In genomic region chr7:20199015-20199737, GRCh38 we compare ENCODE assay signal across 9 cellular contexts. TPM values are rescaled to one million over a fixed set of nuclear protein-coding genes. Genes with fewer than 3 reads are reported as not detected.
DNase-seq lines count a peak whose midpoint lies in the region; ATAC-seq and TF ChIP-seq lines count a peak whose summit lies in the region.
"Had no signal": no experiment of that assay in that cellular context is flagged by ENCODE, and none has a peak within 500 bp of the region (broad histone marks: within the 10 kb centered on the region; RNA-seq: fewer than 3 reads in every experiment).

No MANE protein-coding gene starts in this region.

- H3K27me3 Mint-ChIP-seq in chondrocyte (ENCODE audit: low read depth) (no peaks in the 10 kb centered on the region), endodermal cell (ENCODE audit: insufficient read depth) (no peaks in the 10 kb centered on the region)
- no peaks in the 10 kb centered on the region for H3K27me3 Mint-ChIP-seq in natural killer cell treated with Interleukin-12 subunit alpha and Interleukin-12 subunit beta and Interleukin-15 and Interleukin-18, amount 100 ng/mL, for 72 hours

- H3K4me1 ChIP-seq in endodermal cell (ENCODE audit: control insufficient read depth, insufficient read depth, low read length): no peaks in the 10 kb centered on the region

- H3K36me3 Mint-ChIP-seq in chondrocyte (ENCODE audit: low read depth) (no peaks in the 10 kb centered on the region), endodermal cell (ENCODE audit: low read depth) (no peaks in the 10 kb centered on the region)
- no peaks in the 10 kb centered on the region for H3K36me3 Mint-ChIP-seq in natural killer cell treated with Interleukin-12 subunit alpha and Interleukin-12 subunit beta and Interleukin-15 and Interleukin-18, amount 100 ng/mL, for 72 hours

- no peak overlapping the region for H3K9ac ChIP-seq in endodermal cell (ENCODE audit: extremely low read depth, low read length, poor library complexity, severe bottlenecking)

- H3K27ac Mint-ChIP-seq in chondrocyte (ENCODE audit: unreplicated experiment): peak overlapping the region; percentile 34
- peak overlapping the region; percentile 30 to 61 for H3K27ac Mint-ChIP-seq in natural killer cell treated with Interleukin-12 subunit alpha and Interleukin-12 subunit beta and Interleukin-15 and Interleukin-18, amount 100 ng/mL, for 72 hours
- H3K27ac Mint-ChIP-seq in endodermal cell: no peak overlapping the region

- ATAC-seq in GM19455 (IDR thresholded peaks at IDR 0.05; ENCODE audit: unreplicated experiment) (peak; percentile 86), HG03432 (IDR thresholded peaks at IDR 0.05; ENCODE audit: unreplicated experiment) (peak; percentile 95)
- peak; percentile 62 to 80 for ATAC-seq in natural killer cell treated with Interleukin-12 subunit alpha and Interleukin-12 subunit beta and Interleukin-15 and Interleukin-18, amount 100 ng/mL, for 72 hours

- H3K4me1 Mint-ChIP-seq in chondrocyte (ENCODE audit: low read depth) (peaks cover 20% of the 10 kb centered on the region), endodermal cell (peaks cover 21% of the 10 kb centered on the region)
- peaks cover 8 to 14% of the 10 kb centered on the region in 2 donors for H3K4me1 Mint-ChIP-seq in natural killer cell treated with Interleukin-12 subunit alpha and Interleukin-12 subunit beta and Interleukin-15 and Interleukin-18, amount 100 ng/mL, for 72 hours (ENCODE audit: low read depth in 2 of 2)

- H3K27me3 ChIP-seq in endodermal cell (ENCODE audit: control insufficient read depth, insufficient read depth, low read length, poor library complexity, severe bottlenecking): no peaks in the 10 kb centered on the region

- 98% methylated on average over 2 of the region's 2 CpGs; no CpG with 5 or more reads in 1 of the 2 experiments for WGBS in endodermal cell (ENCODE audit: insufficient coverage in 1 of 2, insufficient read length in 1 of 2), 2 experiments

- DNase-seq in DMS79 (lab: John Stamatoyannopoulos, UW): peak; percentile 78
- peak; percentile 94 for DNase-seq in NCI-H69 (lab: John Stamatoyannopoulos, UW)
- DNase-seq in chondrocyte (ENCODE audit: low spot score): no peak
- no peak for DNase-seq in natural killer cell treated with Interleukin-12 subunit alpha and Interleukin-12 subunit beta and Interleukin-15 and Interleukin-18, amount 100 ng/mL, for 72 hours (ENCODE audit: low spot score)
- DNase-seq in GOT3 (lab: John Stamatoyannopoulos, UW): no peak
- DNase-seq in endodermal cell: no peak

- no peak overlapping the region for H3K4me3 Mint-ChIP-seq in chondrocyte (ENCODE audit: unreplicated experiment)
- H3K4me3 Mint-ChIP-seq in natural killer cell treated with Interleukin-12 subunit alpha and Interleukin-12 subunit beta and Interleukin-15 and Interleukin-18, amount 100 ng/mL, for 72 hours: peak overlapping the region; percentile 54
- no peak overlapping the region for H3K4me3 Mint-ChIP-seq in endodermal cell

- H3K27ac ChIP-seq in endodermal cell (ENCODE audit: low read depth, low read length): no peak overlapping the region
- H3K27ac ChIP-seq: SK-N-MC had no signal

- H3K36me3 ChIP-seq in endodermal cell (ENCODE audit: control insufficient read depth, insufficient read depth, low read length): no peaks in the 10 kb centered on the region

- no peaks in the 10 kb centered on the region for H3K9me3 ChIP-seq in endodermal cell (ENCODE audit: control insufficient read depth, low read length)

- H3K9me3 Mint-ChIP-seq in chondrocyte (ENCODE audit: low read depth): no peaks in the 10 kb centered on the region
- no peaks in the 10 kb centered on the region for H3K9me3 Mint-ChIP-seq in natural killer cell treated with Interleukin-12 subunit alpha and Interleukin-12 subunit beta and Interleukin-15 and Interleukin-18, amount 100 ng/mL, for 72 hours
- H3K9me3 Mint-ChIP-seq in endodermal cell: no peaks in the 10 kb centered on the region

- TF ChIP-seq CTCF in chondrocyte (IDR thresholded peaks at IDR 0.05): no peak
- TF ChIP-seq CTCF in endodermal cell (conservative IDR thresholded peaks at IDR 0.05): no peak

- H3K4me3 ChIP-seq in endodermal cell (ENCODE audit: low read length): no peak overlapping the region
- H3K4me3 ChIP-seq: SK-N-MC had no signal

RNA-seq across cellular contexts. Expression of gene MACC1, which starts 18.0 kb away (rescaled TPM):
- not detected in 3 replicates for total RNA-seq in chondrocyte
- 1 to 10 TPM; 2.6 to 5.5 TPM for total RNA-seq in natural killer cell treated with Interleukin-12 subunit alpha and Interleukin-12 subunit beta and Interleukin-15 and Interleukin-18, amount 100 ng/mL, for 72 hours
- total RNA-seq in endodermal cell: 1 to 10 TPM; 1.4 to 2.0 TPM
- 0.32 TPM for polyA plus RNA-seq in endodermal cell (2013, experiment 1 of 2)
- polyA plus RNA-seq in endodermal cell (2013, experiment 2 of 2): 0.17 TPM

Comparison
In these comparisons a context has a peak if more than half of its experiments do, and no peak if none do; other contexts are left out.
1. DNase-seq: peak in DMS79 (single experiment) and NCI-H69 (single experiment); none in chondrocyte (single experiment), natural killer cell treated with Interleukin-12 subunit alpha and Interleukin-12 subunit beta and Interleukin-15 and Interleukin-18, amount 100 ng/mL, for 72 hours (single experiment), GOT3 (single experiment) and endodermal cell (single experiment).
2. Peak in every context shown above with its lines, with median percentiles within 50 percentile points of each other: ATAC-seq.